1 cellular context compared by ENCODE assay signal in genomic region chr9:31820426-31820825, GRCh38.
TF ChIP-seq lines count a peak whose summit lies in the region.

No MANE protein-coding gene starts in this region.

TF ChIP-seq in HepG2, 621 proteins besides CTCF, POLR2A, EP300 and RAD21 (continued from another document):
- no peak for TF ChIP-seq ZUFSP (CRISPR knock-in tag; IDR thresholded peaks at IDR 0.05; ENCODE audit: borderline replicate concordance)
- no peak for TF ChIP-seq ZNF33B (CRISPR knock-in tag; IDR thresholded peaks at IDR 0.05)
TF ChIP-seq in HepG2: peak in this region for 0.
